In genomic region chr6:115613488-115613887, GRCh38 we compare ENCODE assay signal across 19 cellular contexts.
A peak's percentile ranks its signal among the peaks of the same experiment; 100 is the strongest.
DNase-seq lines count a peak whose midpoint lies in the region; TF ChIP-seq lines count a peak whose summit lies in the region.
"Had no signal": no experiment of that assay in that cellular context is flagged by ENCODE, and none has a peak within 500 bp of the region (broad histone marks: within the 10 kb centered on the region; RNA-seq: fewer than 3 reads in every experiment).

No MANE protein-coding gene starts in this region.

- H3K9me3 Mint-ChIP-seq in T-helper 2 cell treated with Interferon-gamma antibody and Interleukin-4, amounts not matched to agents 5 μg/mL and 100 μg/mL, for 36 hours = peaks cover 4% of the 10 kb centered on the region
- H3K9me3 Mint-ChIP-seq in activated naive CD8-positive, alpha-beta T cell treated with anti-CD3 and anti-CD28 coated beads for 36 hours = peaks cover 2% of the 10 kb centered on the region

- DNase-seq in AG04449 (ENCODE audit: low read depth, low spot score) (peak; percentile 84), HCEC 1CT (peak; percentile 73), amniotic stem cell (lab: John Stamatoyannopoulos, UW) (peak; percentile 60), glomerular visceral epithelial cell (ENCODE audit: extremely low spot score) (peak; percentile 55), ACHN (no peak)
- DNase-seq in T-helper 2 cell treated with Interferon-gamma antibody and Interleukin-4, amounts not matched to agents 5 μg/mL and 100 μg/mL, for 36 hours (ENCODE audit: low spot score) = no peak
- no peak for DNase-seq in activated naive CD8-positive, alpha-beta T cell treated with anti-CD3 and anti-CD28 coated beads for 36 hours
- no peak for DNase-seq in activated T-cell treated with anti-CD3 and anti-CD28 coated beads, Interleukin-2, amount 50 U/mL, for 1 hour
- DNase-seq: DMS79 treated with DMSO at 0.1 percent for 48 hours; gastrocnemius medialis; islet precursor cell; Kasumi-1; NCI-H2081 treated with DMSO at 0.1 percent for 48 hours; NK-92 treated with Interleukin-12 subunit alpha and Interleukin-12 subunit beta, amount 100 ng/mL, for 24 hours; stimulated activated CD4-positive, alpha-beta T cell treated with anti-CD3 and anti-CD28 coated beads, Interleukin-2, amount 100 ng/mL, for 48 hours had no signal

- H3K4me3 Mint-ChIP-seq in T-helper 2 cell treated with Interferon-gamma antibody and Interleukin-4, amounts not matched to agents 5 μg/mL and 100 μg/mL, for 36 hours = no peak overlapping the region
- H3K4me3 Mint-ChIP-seq in activated naive CD8-positive, alpha-beta T cell treated with anti-CD3 and anti-CD28 coated beads for 36 hours = no peak overlapping the region
- H3K4me3 Mint-ChIP-seq: activated naive CD8-positive, alpha-beta T cell; B cell; dendritic cell treated with granulocyte-macrophage colony-stimulating factor and Interleukin-4, amounts not matched to agents 40 ng/mL and 50 ng/mL, for 4 days had no signal

- H3K4me1 Mint-ChIP-seq in T-helper 2 cell treated with Interferon-gamma antibody and Interleukin-4, amounts not matched to agents 5 μg/mL and 100 μg/mL, for 36 hours (ENCODE audit: low read depth) = no peaks in the 10 kb centered on the region
- H3K4me1 Mint-ChIP-seq in activated naive CD8-positive, alpha-beta T cell treated with anti-CD3 and anti-CD28 coated beads for 36 hours = no peaks in the 10 kb centered on the region
- H3K4me1 Mint-ChIP-seq: B cell had no signal

- H3K4me3 ChIP-seq in AG04449 (ENCODE audit: low read depth, low read length) = no peak overlapping the region
- H3K4me3 ChIP-seq: gastrocnemius medialis had no signal

- POLR2A ChIA-PET in AG04449 (lab: Yijun Ruan, JAX) = interaction anchor here (0.8 kb wide), 1 partner anchor 203 kb away, joined by 4 read pairs; no protein-coding TSS in a partner anchor

- H3K27ac Mint-ChIP-seq in T-helper 2 cell treated with Interferon-gamma antibody and Interleukin-4, amounts not matched to agents 5 μg/mL and 100 μg/mL, for 36 hours = no peak overlapping the region
- H3K27ac Mint-ChIP-seq in activated naive CD8-positive, alpha-beta T cell treated with anti-CD3 and anti-CD28 coated beads for 36 hours = no peak overlapping the region
- H3K27ac Mint-ChIP-seq: activated naive CD8-positive, alpha-beta T cell; B cell; dendritic cell treated with granulocyte-macrophage colony-stimulating factor and Interleukin-4, amounts not matched to agents 40 ng/mL and 50 ng/mL, for 4 days; progenitor cell of endocrine pancreas had no signal

- TF ChIP-seq CTCF in AG04449 (IDR thresholded peaks at IDR 0.05; ENCODE audit: insufficient read depth, low read length, missing control alignments) = no peak

- in situ Hi-C loops in ACHN (cut with HindIII; ENCODE audit: low pct_ligation_motif_present, low pct_unique_long_range_greater_than_20kb, low sequenced_read_pairs) = no loop called here

- H3K36me3 Mint-ChIP-seq in T-helper 2 cell treated with Interferon-gamma antibody and Interleukin-4, amounts not matched to agents 5 μg/mL and 100 μg/mL, for 36 hours (ENCODE audit: low read depth) = no peaks in the 10 kb centered on the region
- H3K36me3 Mint-ChIP-seq in activated naive CD8-positive, alpha-beta T cell treated with anti-CD3 and anti-CD28 coated beads for 36 hours = no peaks in the 10 kb centered on the region
- H3K36me3 Mint-ChIP-seq: activated naive CD8-positive, alpha-beta T cell had no signal

- no peaks in the 10 kb centered on the region for H3K27me3 Mint-ChIP-seq in T-helper 2 cell treated with Interferon-gamma antibody and Interleukin-4, amounts not matched to agents 5 μg/mL and 100 μg/mL, for 36 hours (ENCODE audit: low read depth)
- no peaks in the 10 kb centered on the region for H3K27me3 Mint-ChIP-seq in activated naive CD8-positive, alpha-beta T cell treated with anti-CD3 and anti-CD28 coated beads for 36 hours
- H3K27me3 Mint-ChIP-seq: activated naive CD8-positive, alpha-beta T cell; B cell; dendritic cell treated with granulocyte-macrophage colony-stimulating factor and Interleukin-4, amounts not matched to agents 40 ng/mL and 50 ng/mL, for 4 days; progenitor cell of endocrine pancreas had no signal

- CTCF ChIA-PET in AG04449 (lab: Yijun Ruan, JAX) = no interaction called here

Comparison
In these comparisons a context has a peak if more than half of its experiments do, and no peak if none do; other contexts are left out.
1. DNase-seq: peak in AG04449 (single experiment), HCEC 1CT (single experiment), amniotic stem cell (single experiment) and glomerular visceral epithelial cell (single experiment); none in T-helper 2 cell treated with Interferon-gamma antibody and Interleukin-4, amounts not matched to agents 5 μg/mL and 100 μg/mL, for 36 hours (single experiment), activated naive CD8-positive, alpha-beta T cell treated with anti-CD3 and anti-CD28 coated beads for 36 hours (single experiment), activated T-cell treated with anti-CD3 and anti-CD28 coated beads, Interleukin-2, amount 50 U/mL, for 1 hour (single experiment) and ACHN (single experiment).